10 cellular contexts compared by ENCODE assay signal in genomic region chr13:41942462-41943094, GRCh38. TPM values are rescaled to one million over a fixed set of nuclear protein-coding genes. Genes with fewer than 3 reads are reported as not detected.
DNase-seq lines count a peak whose midpoint lies in the region; ATAC-seq and TF ChIP-seq lines count a peak whose summit lies in the region.
"Had no signal": no experiment of that assay in that cellular context is flagged by ENCODE, and none has a peak within 500 bp of the region (broad histone marks: within the 10 kb centered on the region; RNA-seq: fewer than 3 reads in every experiment).

No MANE protein-coding gene starts in this region.

- no peak for TF ChIP-seq POLR2A in tibial nerve (IDR thresholded peaks at IDR 0.05)

- no peak for DNase-seq in GM10266 (ENCODE audit: extremely low spot score)
- peak; percentile 33 for DNase-seq in M059J (ENCODE audit: low read depth)
- peak; percentile 87 for DNase-seq in choroid plexus epithelial cell (ENCODE audit: low read depth)
- DNase-seq in lung microvascular endothelial cell (ENCODE audit: low read depth in 2 of 2): peak; percentile 4 to 56
- DNase-seq in tibial nerve (ENCODE audit: low spot score in 2 of 2): no peak
- DNase-seq in NCI-H1694 treated with DMSO at 0.1 percent for 48 hours (lab: John Stamatoyannopoulos, UW): no peak
- DNase-seq: NCI-H1930 had no signal

- no peak for TF ChIP-seq EP300 in tibial nerve (IDR thresholded peaks at IDR 0.05)

- ATAC-seq in GM19328 (IDR thresholded peaks at IDR 0.05; ENCODE audit: unreplicated experiment): no peak
- ATAC-seq in GM21381 (IDR thresholded peaks at IDR 0.05; ENCODE audit: unreplicated experiment): no peak
- ATAC-seq: natural killer cell treated with Interleukin-12 subunit alpha and Interleukin-12 subunit beta and Interleukin-15 and Interleukin-18, amount 100 ng/mL, for 72 hours had no signal

- peaks cover 0 to 5% (median 0%) of the 10 kb centered on the region in 4 donors for H3K4me1 ChIP-seq in tibial nerve

- H3K27me3 ChIP-seq in tibial nerve: no peaks in the 10 kb centered on the region

- TF ChIP-seq CTCF in GM10266 (IDR thresholded peaks at IDR 0.05; ENCODE audit: control insufficient read depth, insufficient read depth, low read depth, missing control alignments) (peak; percentile 38), choroid plexus epithelial cell (conservative IDR thresholded peaks at IDR 0.05; ENCODE audit: low read depth, low read length) (peak; percentile 77), tibial nerve (IDR thresholded peaks at IDR 0.05) (peak in 1 of 5 experiments; percentile 18)

- no peak overlapping the region for H3K27ac ChIP-seq in tibial nerve

- peaks cover 0 to 33% (median 0%) of the 10 kb centered on the region in 3 donors for H3K36me3 ChIP-seq in tibial nerve

- H3K4me3 ChIP-seq in choroid plexus epithelial cell (ENCODE audit: low read depth, low read length) (no peak overlapping the region), tibial nerve (no peak overlapping the region)

- 74 to 88% methylated on average over 2 of the region's 2 CpGs for WGBS in tibial nerve, 2 donors

- H3K9me3 ChIP-seq in tibial nerve: peaks cover 0 to 27% (median 6%) of the 10 kb centered on the region in 4 donors

RNA-seq across cellular contexts. Expression of gene VWA8, which starts 18.3 kb away (rescaled TPM):
- 5.2 and 10.4 TPM in 2 replicates for total RNA-seq in M059J (2014; rRNA removed; shearing (Covaris generic))
- total RNA-seq in lung microvascular endothelial cell (5.2 and 5.4 TPM in 2 replicates), tibial nerve (10 to 100 TPM; 20.8 to 36.9 (median 22.4) TPM)

Comparison
In these comparisons a context has a peak if more than half of its experiments do, and no peak if none do; other contexts are left out.
1. DNase-seq: peak in M059J (single experiment), choroid plexus epithelial cell (single experiment) and lung microvascular endothelial cell (2 of 2); none in GM10266 (single experiment), tibial nerve (0 of 2) and NCI-H1694 treated with DMSO at 0.1 percent for 48 hours (single experiment).